ENCODE assay signal across 23 cellular contexts in the genomic region with DNA sequence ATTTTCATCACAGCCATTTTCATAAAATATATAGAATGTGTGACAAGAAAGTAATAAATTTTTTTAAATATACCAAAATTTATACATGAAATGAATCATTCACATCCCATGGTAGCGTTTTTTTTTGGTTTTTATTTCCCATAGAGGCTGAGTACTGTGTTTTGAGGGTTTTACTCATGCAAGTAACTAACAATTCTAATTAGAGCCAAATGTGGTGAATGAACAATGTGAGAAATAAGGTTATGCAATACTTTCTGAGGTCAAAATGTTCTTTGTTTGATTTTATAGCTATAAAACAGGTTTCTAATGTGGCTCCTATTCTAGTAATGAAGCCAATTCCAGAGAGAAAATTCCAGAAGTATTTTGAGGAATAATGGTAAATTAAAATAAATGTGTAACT.
DNase-seq lines count a peak whose midpoint lies in the region; ATAC-seq, FAIRE-seq and TF ChIP-seq lines count a peak whose summit lies in the region.
"Had no signal": no experiment of that assay in that cellular context is flagged by ENCODE, and none has a peak within 500 bp of the region (broad histone marks: within the 10 kb centered on the region; RNA-seq: fewer than 3 reads in every experiment).

No MANE protein-coding gene starts in this region.

- H3K79me2 ChIP-seq in GM23248 (ENCODE audit: insufficient read depth): no peaks in the 10 kb centered on the region

- H3K9me2 ChIP-seq in GM23248 (ENCODE audit: insufficient read depth): no peaks in the 10 kb centered on the region
- H3K9me2 ChIP-seq: SK-N-SH had no signal

- FAIRE-seq in bronchial epithelial cell (lab: Jason Lieb, UNC): no peak
- FAIRE-seq: pancreas had no signal

- H3K4me3 Mint-ChIP-seq in Caco-2 (ENCODE audit: unreplicated experiment): no peak overlapping the region
- H3K4me3 Mint-ChIP-seq: activated CD4-positive, alpha-beta T cell treated with anti-CD3 and anti-CD28 coated beads, Interleukin-2, amount 10 ng/mL, durations not matched to agents 7 days and 5 days; activated T-helper 1 cell treated with anti-CD3 and anti-CD28 coated beads, Interleukin-12 subunit alpha, Interleukin-12 subunit beta, Interleukin-2, Interleukin-4 antibody, amounts not matched to agents 30 ng/mL and 10 ng/mL and 1 ng/mL, durations not matched to agents 14 hours and 24 hours and 36 hours; CD8-positive, alpha-beta memory T cell; effector memory CD8-positive, alpha-beta T cell had no signal

- no peaks in the 10 kb centered on the region for H3K9me3 Mint-ChIP-seq in Caco-2 (ENCODE audit: unreplicated experiment)
- H3K9me3 Mint-ChIP-seq: activated naive CD4-positive, alpha-beta T cell treated with anti-CD3 and anti-CD28 coated beads, Interleukin-2, amount 50 U/mL, for 72 hours; activated T-helper 1 cell treated with anti-CD3 and anti-CD28 coated beads, Interleukin-12 subunit alpha, Interleukin-12 subunit beta, Interleukin-2, Interleukin-4 antibody, amounts not matched to agents 30 ng/mL and 10 ng/mL and 1 ng/mL, durations not matched to agents 14 hours and 24 hours and 36 hours; nephron had no signal

- H3K4me1 ChIP-seq in GM23248 (ENCODE audit: insufficient read depth): peaks cover 21% of the 10 kb centered on the region; the same call in 1 of the 2 replicates
- no peaks in the 10 kb centered on the region for H3K4me1 ChIP-seq in Caco-2
- H3K4me1 ChIP-seq: pancreas had no signal

- H3K27me3 ChIP-seq in GM23248 (replicated peaks; ENCODE audit: insufficient read depth) (no peaks in the 10 kb centered on the region), bronchial epithelial cell (ENCODE audit: control insufficient read depth, insufficient read depth, low read length) (no peaks in the 10 kb centered on the region), Caco-2 (replicated peaks; ENCODE audit: control insufficient read depth, insufficient read depth, low read length) (no peaks in the 10 kb centered on the region)
- H3K27me3 ChIP-seq: heart right ventricle, MG63, pancreas had no signal

- no peak overlapping the region for H3K27ac ChIP-seq in GM23248
- H3K27ac ChIP-seq: heart right ventricle, pancreas, VCaP had no signal

- intact Hi-C loops in Caco-2 (cut with micrococcal nuclease; ENCODE audit: unreplicated experiment): no loop called here

- POLR2A ChIA-PET in Caco-2 (lab: Charles Lee): no interaction called here

- BruUV-seq in Caco-2 (replicated peaks; lab: Mats Ljungman, UMichigan): no TSS peak

- no peak overlapping the region for H3K9ac ChIP-seq in GM23248
- H3K9ac ChIP-seq: SK-N-SH had no signal

- H3K9me3 ChIP-seq in GM23248 (ENCODE audit: low read depth) (no peaks in the 10 kb centered on the region), Caco-2 (no peaks in the 10 kb centered on the region)
- H3K9me3 ChIP-seq: heart right ventricle, MG63, pancreas, SK-N-SH had no signal

- no peaks in the 10 kb centered on the region for H3K36me3 Mint-ChIP-seq in Caco-2 (ENCODE audit: insufficient read depth, unreplicated experiment)
- H3K36me3 Mint-ChIP-seq: activated naive CD4-positive, alpha-beta T cell treated with anti-CD3 and anti-CD28 coated beads, Interleukin-2, amount 50 U/mL, for 72 hours had no signal

- H3K4me3 ChIP-seq in AG10803 (ENCODE audit: low read length) (no peak overlapping the region), GM23248 (no peak overlapping the region), bronchial epithelial cell (ENCODE audit: low read depth, low read length) (no peak overlapping the region), Caco-2 (ENCODE audit: low read depth, low read length) (no peak overlapping the region)
- H3K4me3 ChIP-seq: heart right ventricle, MG63, pancreas had no signal

- H3K27me3 Mint-ChIP-seq in Caco-2 (ENCODE audit: insufficient read depth, unreplicated experiment): no peaks in the 10 kb centered on the region
- H3K27me3 Mint-ChIP-seq: activated CD4-positive, alpha-beta T cell treated with anti-CD3 and anti-CD28 coated beads, Interleukin-2, amount 10 ng/mL, durations not matched to agents 7 days and 5 days; CD8-positive, alpha-beta memory T cell; effector memory CD8-positive, alpha-beta T cell had no signal

- WGBS in GM23248 (ENCODE audit: low coverage in 1 of 2, low lambda C conversion rate in 2 of 2, missing lambda C conversion rate in 2 of 2), 2 experiments: 0 to 4% methylated on average over 1 of the region's 1 CpG

- CTCF ChIA-PET in Caco-2 (lab: Charles Lee): no interaction called here

- H2AFZ ChIP-seq in GM23248: no peak overlapping the region

- H3K36me3 ChIP-seq in GM23248 (ENCODE audit: low read depth) (no peaks in the 10 kb centered on the region), bronchial epithelial cell (ENCODE audit: control insufficient read depth, insufficient read depth, low read length) (no peaks in the 10 kb centered on the region), Caco-2 (ENCODE audit: control insufficient read depth, insufficient read depth, low read length) (no peaks in the 10 kb centered on the region; the same call in 1 of the 2 replicates)
- H3K36me3 ChIP-seq: heart right ventricle, MG63, pancreas had no signal

- no peaks in the 10 kb centered on the region for H4K20me1 ChIP-seq in GM23248 (ENCODE audit: insufficient read depth)

- DNase-seq in AG10803 (ENCODE audit: low read depth) (peak; percentile 84), GM23248 (peak; percentile 65), bronchial epithelial cell (ENCODE audit: low read depth) (peak; percentile 22), iris pigment epithelial cell (ENCODE audit: low read depth) (peak; percentile 21), Caco-2 (no peak), germinal center (ENCODE audit: low spot score) (no peak)
- DNase-seq: activated CD4-positive, alpha-beta T cell treated with anti-CD3 and anti-CD28 coated beads, Interleukin-2, amount 10 ng/mL, durations not matched to agents 7 days and 5 days; CD8-positive, alpha-beta memory T cell; DMS79 treated with DMSO at 0.1 percent for 48 hours; effector memory CD8-positive, alpha-beta T cell; heart right ventricle; MG63; NCI-H1436 treated with DMSO at 0.1 percent for 48 hours; NCI-H510A treated with DMSO at 0.1 percent for 48 hours; pancreas; SK-N-SH; T-helper 2 cell had no signal

- ATAC-seq in HG03039 (IDR thresholded peaks at IDR 0.05; ENCODE audit: unreplicated experiment): no peak
- ATAC-seq: activated naive CD4-positive, alpha-beta T cell treated with anti-CD3 and anti-CD28 coated beads, Interleukin-2, amount 50 U/mL, for 72 hours; effector memory CD8-positive, alpha-beta T cell; left lobe of liver; pancreas had no signal

- TF ChIP-seq CTCF in AG10803 (conservative IDR thresholded peaks at IDR 0.05; ENCODE audit: low read length): no peak
- TF ChIP-seq CTCF in bronchial epithelial cell (IDR thresholded peaks at IDR 0.05; ENCODE audit: insufficient read depth, low read length, severe bottlenecking): no peak
- no peak for TF ChIP-seq CTCF in Caco-2 (IDR thresholded peaks at IDR 0.05; ENCODE audit: insufficient read depth in 1 of 2, low read depth in 1 of 2, low read length in 1 of 2, severe bottlenecking in 1 of 2, unreplicated experiment in 1 of 2)

- H3K4me1 Mint-ChIP-seq in Caco-2 (ENCODE audit: low read depth, unreplicated experiment): no peaks in the 10 kb centered on the region
- H3K4me1 Mint-ChIP-seq: activated CD4-positive, alpha-beta T cell treated with anti-CD3 and anti-CD28 coated beads, Interleukin-2, amount 10 ng/mL, durations not matched to agents 7 days and 5 days had no signal

- no peak overlapping the region for H3K4me2 ChIP-seq in GM23248 (ENCODE audit: unreplicated experiment)
- H3K4me2 ChIP-seq: SK-N-SH had no signal

- in situ Hi-C loops in GM23248 (cut with MboI): no loop called here

- H3F3A ChIP-seq in GM23248 (ENCODE audit: insufficient read depth): peaks cover 6% of the 10 kb centered on the region; the same call in 1 of the 2 replicates

- H3K27ac Mint-ChIP-seq in Caco-2 (ENCODE audit: unreplicated experiment): no peak overlapping the region
- H3K27ac Mint-ChIP-seq: activated CD4-positive, alpha-beta T cell treated with anti-CD3 and anti-CD28 coated beads, Interleukin-2, amount 10 ng/mL, durations not matched to agents 7 days and 5 days; activated naive CD4-positive, alpha-beta T cell treated with anti-CD3 and anti-CD28 coated beads, Interleukin-2, amount 50 U/mL, for 72 hours; activated T-helper 1 cell treated with anti-CD3 and anti-CD28 coated beads, Interleukin-12 subunit alpha, Interleukin-12 subunit beta, Interleukin-2, Interleukin-4 antibody, amounts not matched to agents 30 ng/mL and 10 ng/mL and 1 ng/mL, durations not matched to agents 14 hours and 24 hours and 36 hours; CD8-positive, alpha-beta memory T cell; effector memory CD8-positive, alpha-beta T cell; nephron had no signal

Comparison
In these comparisons a context has a peak if more than half of its experiments do, and no peak if none do; other contexts are left out.
1. DNase-seq: peak in AG10803 (single experiment), GM23248 (single experiment), bronchial epithelial cell (single experiment) and iris pigment epithelial cell (single experiment); none in Caco-2 (0 of 2) and germinal center (single experiment).